ENCODE assay signal across 18 cellular contexts in the genomic region with DNA sequence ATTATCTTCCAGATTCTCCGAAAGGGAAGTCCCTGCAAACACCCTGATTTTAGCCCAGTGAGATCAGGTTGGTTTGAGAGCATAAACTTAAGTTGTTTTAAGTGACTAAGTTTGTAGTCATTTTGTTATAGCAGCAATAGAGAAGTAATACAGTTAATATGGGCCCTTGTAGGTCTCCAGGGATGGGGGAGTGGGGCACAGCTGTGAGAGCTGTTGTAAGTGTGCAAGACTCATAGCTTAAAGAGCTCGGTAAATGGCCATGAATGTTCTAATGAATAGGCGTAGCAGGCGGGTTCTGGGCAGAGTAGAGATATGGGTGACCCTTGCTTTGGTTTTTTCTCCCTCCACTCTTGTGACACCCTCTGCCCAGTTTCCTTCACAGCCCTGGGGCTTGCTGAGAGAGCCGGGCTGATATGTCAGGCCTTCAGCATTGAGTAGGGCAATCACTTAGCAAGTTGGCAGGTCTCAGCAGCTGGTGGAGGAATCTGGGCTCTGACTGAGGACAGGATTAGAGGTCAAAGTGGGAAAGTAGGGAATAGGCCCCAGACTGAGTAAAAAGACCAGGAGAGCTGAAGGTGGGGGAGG. TPM values are rescaled to one million over a fixed set of nuclear protein-coding genes. Genes with fewer than 3 reads are reported as not detected.
A peak's percentile ranks its signal among the peaks of the same experiment; 100 is the strongest.
DNase-seq lines count a peak whose midpoint lies in the region; TF ChIP-seq lines count a peak whose summit lies in the region.
"Had no signal": no experiment of that assay in that cellular context is flagged by ENCODE, and none has a peak within 500 bp of the region (broad histone marks: within the 10 kb centered on the region; RNA-seq: fewer than 3 reads in every experiment).

No MANE protein-coding gene starts in this region.

- no peak overlapping the region for H3K4me3 Mint-ChIP-seq in osteocyte (ENCODE audit: unreplicated experiment)

- TF ChIP-seq CTCF in C4-2B (conservative IDR thresholded peaks at IDR 0.05) (no peak), fibroblast of mammary gland (conservative IDR thresholded peaks at IDR 0.05; ENCODE audit: control insufficient read depth, insufficient read depth, low read depth, low read length) (no peak), osteocyte (IDR thresholded peaks at IDR 0.05) (no peak)

- peaks cover 43% of the 10 kb centered on the region for H3K4me1 Mint-ChIP-seq in osteocyte (ENCODE audit: unreplicated experiment)

- H3K36me3 Mint-ChIP-seq in osteocyte (ENCODE audit: unreplicated experiment) = peaks cover 2% of the 10 kb centered on the region

- H3K27ac Mint-ChIP-seq in osteocyte (ENCODE audit: unreplicated experiment) = peak overlapping the region; percentile 98

- peak overlapping the region; percentile 37 for H3K27ac ChIP-seq in C4-2B
- H3K27ac ChIP-seq: body of pancreas, SJCRH30 had no signal

- DNase-seq in T1000 (lab: John Stamatoyannopoulos, UW) (peak; percentile 27), fibroblast of mammary gland (ENCODE audit: low read depth) (peak; percentile 62), osteocyte (ENCODE audit: extremely low spot score, unreplicated experiment) (no peak), NCI-H524 (lab: John Stamatoyannopoulos, UW) (no peak), 8988T (no peak)
- DNase-seq in stimulated activated CD4-positive, alpha-beta T cell treated with anti-CD3 and anti-CD28 coated beads, Interleukin-15, amount 100 ng/mL, for 24 hours = no peak
- no peak for DNase-seq in stimulated activated CD4-positive, alpha-beta T cell treated with anti-CD3 and anti-CD28 coated beads, Interleukin-2, amount 100 ng/mL, for 24 hours
- DNase-seq: activated CD4-positive, CD25-positive, alpha-beta regulatory T cell; activated T-cell treated with anti-CD3 and anti-CD28 coated beads, Interleukin-2, amount 50 U/mL, for 48 hours; body of pancreas; GDM1; head of caudate nucleus; left lung; NCI-H1417 treated with DMSO at 0.1 percent for 48 hours; occipital lobe; stimulated activated naive CD4-positive, alpha-beta T cell treated with Interleukin-2 at 50 U/mL for 16 hours had no signal

- H3K27me3 Mint-ChIP-seq in osteocyte (ENCODE audit: unreplicated experiment) = no peaks in the 10 kb centered on the region

- peaks cover 6% of the 10 kb centered on the region for H3K9me3 Mint-ChIP-seq in osteocyte (ENCODE audit: unreplicated experiment)

- H3K4me3 ChIP-seq in fibroblast of mammary gland (ENCODE audit: control insufficient read depth, low read depth, low read length) = no peak overlapping the region
- H3K4me3 ChIP-seq: body of pancreas, left lung, SJCRH30 had no signal

RNA-seq across cellular contexts. Expression of gene ID3, which starts 16.0 kb away (rescaled TPM):
- 73.5 and 86.9 TPM in 2 replicates for total RNA-seq in osteocyte

RNA-seq across cellular contexts. Expression of gene E2F2, which starts 44.3 kb away (rescaled TPM):
- 1.3 TPM in 2 replicates for total RNA-seq in osteocyte

Comparison
In these comparisons a context has a peak if more than half of its experiments do, and no peak if none do; other contexts are left out.
1. DNase-seq: peak in T1000 (single experiment) and fibroblast of mammary gland (single experiment); none in osteocyte (single experiment), stimulated activated CD4-positive, alpha-beta T cell treated with anti-CD3 and anti-CD28 coated beads, Interleukin-15, amount 100 ng/mL, for 24 hours (single experiment), stimulated activated CD4-positive, alpha-beta T cell treated with anti-CD3 and anti-CD28 coated beads, Interleukin-2, amount 100 ng/mL, for 24 hours (0 of 2), NCI-H524 (0 of 2) and 8988T (single experiment).